In the genomic region with DNA sequence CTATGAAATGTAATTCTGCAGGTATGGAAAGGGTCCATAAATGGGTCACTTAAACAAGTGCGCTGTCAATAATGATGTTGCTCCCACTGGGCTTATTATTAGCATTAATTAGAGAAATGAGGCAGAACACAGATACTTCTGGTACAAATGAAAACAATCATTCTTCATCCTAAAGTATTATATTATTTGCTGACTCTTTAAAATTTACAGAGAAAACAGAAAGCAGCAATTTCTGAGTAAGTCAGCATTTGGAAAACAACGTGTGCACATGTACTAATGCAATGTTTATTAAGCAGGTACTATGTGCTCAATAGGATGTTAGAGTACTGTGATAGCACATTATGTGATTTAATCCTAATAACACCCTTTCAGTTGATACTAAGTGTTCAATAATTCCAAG, we compare ENCODE assay signal across 30 cellular contexts. TPM values are rescaled to one million over a fixed set of nuclear protein-coding genes. Genes with fewer than 3 reads are reported as not detected.
"Had no signal": no experiment of that assay in that cellular context is flagged by ENCODE, and none has a peak within 500 bp of the region (broad histone marks: within the 10 kb centered on the region; RNA-seq: fewer than 3 reads in every experiment).

No MANE protein-coding gene starts in this region.

- FAIRE-seq: colon, endometrium, endothelial cell of umbilical vein, frontal cortex had no signal

- H3K27me3 ChIP-seq: colonic mucosa, dorsolateral prefrontal cortex, esophagus muscularis mucosa, esophagus squamous epithelium, foreskin keratinocyte, gastrocnemius medialis, gastroesophageal sphincter, heart left ventricle, heart right ventricle had no signal

- H3K27ac ChIP-seq: colonic mucosa, coronary artery, dorsolateral prefrontal cortex, epithelial cell of prostate, esophagus muscularis mucosa, esophagus squamous epithelium, foreskin keratinocyte, gastrocnemius medialis, gastroesophageal sphincter, heart left ventricle, heart right ventricle had no signal

- H3K4me1 ChIP-seq: colonic mucosa, esophagus muscularis mucosa, esophagus squamous epithelium, foreskin keratinocyte, gastrocnemius medialis, gastroesophageal sphincter, heart left ventricle, heart right ventricle had no signal

- DNase-seq: colonic mucosa; cortex of kidney; dermis blood vessel endothelial cell; dorsolateral prefrontal cortex; effector CD4-positive, alpha-beta T cell; effector CD8-positive, alpha-beta T cell; effector memory CD4-positive, alpha-beta T cell; effector memory CD8-positive, alpha-beta T cell; endodermal cell; erythroblast; esophagus squamous epithelium; foreskin fibroblast; foreskin keratinocyte; foreskin melanocyte; gastrocnemius medialis; glutamatergic neuron; head of caudate nucleus; heart left ventricle; heart right ventricle had no signal

- H3K9me3 ChIP-seq: colonic mucosa, gastrocnemius medialis had no signal

- ATAC-seq: effector memory CD8-positive, alpha-beta T cell; esophagus mucosa; foreskin keratinocyte; gastrocnemius medialis; gastroesophageal sphincter; heart left ventricle; heart right ventricle had no signal

- H3K4me3 ChIP-seq: colonic mucosa, coronary artery, dorsolateral prefrontal cortex, esophagus muscularis mucosa, esophagus squamous epithelium, gastrocnemius medialis, gastroesophageal sphincter, heart left ventricle, heart right ventricle had no signal

- H3K36me3 ChIP-seq: colonic mucosa, esophagus muscularis mucosa, esophagus squamous epithelium, gastrocnemius medialis had no signal

RNA-seq across cellular contexts. Expression of gene ZNF676, which starts 2.4 kb away (rescaled TPM):
- total RNA-seq: endodermal cell, endothelial cell of umbilical vein, fibroblast of villous mesenchyme, glomerular endothelial cell had no signal
- polyA plus RNA-seq: endothelial cell of umbilical vein had no signal
